In genomic region chr2:49961346-49961745, GRCh38 we compare ENCODE assay signal across 20 cellular contexts.
DNase-seq lines count a peak whose midpoint lies in the region; ATAC-seq and TF ChIP-seq lines count a peak whose summit lies in the region.
"Had no signal": no experiment of that assay in that cellular context is flagged by ENCODE, and none has a peak within 500 bp of the region (broad histone marks: within the 10 kb centered on the region; RNA-seq: fewer than 3 reads in every experiment).

No MANE protein-coding gene starts in this region.

- H3K4me3 ChIP-seq in GM23338 (no peak overlapping the region), neuron (ENCODE audit: low read length) (no peak overlapping the region), mammary epithelial cell (replicated peaks in 1 of 3; ENCODE audit: insufficient read depth in 1 of 3, low read depth in 2 of 3, low read length in 3 of 3) (no peak overlapping the region)
- H3K4me3 ChIP-seq: BLaER1 treated with 17β-estradiol and CSF1 and Interleukin-3, amounts not matched to agents 10 nM and 100 nM had no signal

- no peaks in the 10 kb centered on the region for H3K9me2 ChIP-seq in GM23338 (ENCODE audit: insufficient read depth)

- no peaks in the 10 kb centered on the region; the same call in 2 of the 3 replicates for H3K36me3 Mint-ChIP-seq in GM23338 (ENCODE audit: low read depth)
- H3K36me3 Mint-ChIP-seq in WTC11, result no peaks in the 10 kb centered on the region
- H3K36me3 Mint-ChIP-seq: CD14-positive monocyte had no signal

- H4K20me1 ChIP-seq in GM23338 (replicated peaks; ENCODE audit: insufficient read depth) (no peaks in the 10 kb centered on the region), mammary epithelial cell (ENCODE audit: insufficient read depth, low read length) (no peaks in the 10 kb centered on the region)
- H4K20me1 ChIP-seq: BLaER1 treated with 17β-estradiol and CSF1 and Interleukin-3, amounts not matched to agents 10 nM and 100 nM had no signal

- no peak overlapping the region for H3K9ac ChIP-seq in mammary epithelial cell (ENCODE audit: insufficient read depth, low read length)
- H3K9ac ChIP-seq: BLaER1 treated with 17β-estradiol and CSF1 and Interleukin-3, amounts not matched to agents 10 nM and 100 nM had no signal

- peaks cover 26% of the 10 kb centered on the region for H3K4me1 ChIP-seq in GM23338 (ENCODE audit: insufficient read depth)
- peaks cover 34% of the 10 kb centered on the region for H3K4me1 ChIP-seq in neuron (ENCODE audit: insufficient read depth, low read length)
- H3K4me1 ChIP-seq in mammary epithelial cell (ENCODE audit: insufficient read depth, low read length), result no peaks in the 10 kb centered on the region
- H3K4me1 ChIP-seq: BE2C had no signal

- H3K27me3 Mint-ChIP-seq in GM23338 (ENCODE audit: insufficient read depth, low read depth, poor library complexity), result no peaks in the 10 kb centered on the region
- H3K27me3 Mint-ChIP-seq in WTC11 (ENCODE audit: low read depth), result peaks cover 6% of the 10 kb centered on the region
- H3K27me3 Mint-ChIP-seq: CD4-positive, alpha-beta T cell; CD8-positive, alpha-beta memory T cell had no signal

- H3K9me3 Mint-ChIP-seq in GM23338, result no peaks in the 10 kb centered on the region
- no peaks in the 10 kb centered on the region for H3K9me3 Mint-ChIP-seq in WTC11
- H3K9me3 Mint-ChIP-seq: CD4-positive, alpha-beta T cell had no signal

- H3K4me2 ChIP-seq in GM23338, result no peak overlapping the region
- H3K4me2 ChIP-seq in mammary epithelial cell (ENCODE audit: insufficient read depth, low read depth, low read length), result no peak overlapping the region
- H3K4me2 ChIP-seq: BLaER1 treated with 17β-estradiol and CSF1 and Interleukin-3, amounts not matched to agents 10 nM and 100 nM had no signal

- no TSS peak for BruUV-seq in mammary epithelial cell (replicated peaks; lab: Mats Ljungman, UMichigan)

- no peaks in the 10 kb centered on the region for H3K79me2 ChIP-seq in GM23338 (replicated peaks; ENCODE audit: insufficient read depth)
- H3K79me2 ChIP-seq in mammary epithelial cell (ENCODE audit: insufficient read depth, low read length), result no peaks in the 10 kb centered on the region

- no peak for ATAC-seq in GM23338
- no peak for ATAC-seq in WTC11
- ATAC-seq: HCT116 had no signal

- intact Hi-C loops in mammary epithelial cell (cut with micrococcal nuclease), result no loop called here

- no peak overlapping the region for H3K27ac ChIP-seq in GM23338 (ENCODE audit: low read depth)
- H3K27ac ChIP-seq in mammary epithelial cell (ENCODE audit: insufficient read depth, low read depth, low read length), result no peak overlapping the region
- H3K27ac ChIP-seq: 22Rv1; BLaER1 treated with 17β-estradiol and CSF1 and Interleukin-3, amounts not matched to agents 10 nM and 100 nM had no signal

- H3K36me3 ChIP-seq in GM23338 (ENCODE audit: insufficient read depth) (no peaks in the 10 kb centered on the region), neuron (ENCODE audit: insufficient read depth, low read length) (no peaks in the 10 kb centered on the region), mammary epithelial cell (ENCODE audit: insufficient read depth, low read length) (no peaks in the 10 kb centered on the region)
- H3K36me3 ChIP-seq: BE2C; BLaER1 treated with 17β-estradiol and CSF1 and Interleukin-3, amounts not matched to agents 10 nM and 100 nM had no signal

- no peaks in the 10 kb centered on the region for H3F3A ChIP-seq in GM23338 (replicated peaks; ENCODE audit: low read depth)

- H2AFZ ChIP-seq in GM23338 (no peak overlapping the region), neuron (ENCODE audit: low read depth, low read length) (peak overlapping the region; percentile 29), mammary epithelial cell (ENCODE audit: low read depth, low read length) (no peak overlapping the region)

- H3K4me3 Mint-ChIP-seq in GM23338 (no peak overlapping the region), WTC11 (no peak overlapping the region)
- H3K4me3 Mint-ChIP-seq: CD14-positive monocyte; CD4-positive, alpha-beta T cell; CD8-positive, alpha-beta memory T cell had no signal

- H3K9me3 ChIP-seq in neuron (ENCODE audit: low read length) (no peaks in the 10 kb centered on the region), mammary epithelial cell (replicated peaks; ENCODE audit: insufficient read depth, low read length) (no peaks in the 10 kb centered on the region)
- H3K9me3 ChIP-seq: BE2C; BLaER1 treated with 17β-estradiol and CSF1 and Interleukin-3, amounts not matched to agents 10 nM and 100 nM had no signal

- in situ Hi-C loops in mammary epithelial cell (cut with MboI; ENCODE audit: low sequenced_read_pairs in 2 of 2), result no loop called here

- DNase-seq in NCI-H82 (lab: John Stamatoyannopoulos, UW), result peak; percentile 9
- no peak for DNase-seq in NCI-H82 treated with DMSO at 0.1 percent for 48 hours (lab: John Stamatoyannopoulos, UW; ENCODE audit: unreplicated experiment)
- DNase-seq in GM23338 (ENCODE audit: low spot score), result no peak
- DNase-seq in WTC11 (ENCODE audit: low spot score), result no peak
- no peak for DNase-seq in NCI-H1417 (lab: John Stamatoyannopoulos, UW)
- no peak for DNase-seq in mammary epithelial cell
- no peak for DNase-seq in NCI-H1694 (lab: John Stamatoyannopoulos, UW)
- DNase-seq: ACHN; AML-193; BE2C; CD4-positive, alpha-beta T cell; CD8-positive, alpha-beta memory T cell; DMS53; DND-41; H7 had no signal

- H3K4me1 Mint-ChIP-seq in GM23338 (peaks cover 26% of the 10 kb centered on the region), WTC11 (peaks cover 26% of the 10 kb centered on the region)
- H3K4me1 Mint-ChIP-seq: CD8-positive, alpha-beta memory T cell had no signal

- CTCF ChIA-PET in WTC11 (lab: Charles Lee) (interaction anchor here (1.4 kb wide), 1 partner anchor 182 kb away, joined by 5 read pairs; no protein-coding TSS in a partner anchor), mammary epithelial cell (lab: Charles Lee; ENCODE audit: low non-redundant PET) (no interaction called here)

- dilution Hi-C loops in mammary epithelial cell (cut with HindIII; ENCODE audit: low sequenced_read_pairs), result no loop called here

- 0 out of 2 replicates have a peak overlapping the region, but pooled peaks have one; percentile 0 for H3K27ac Mint-ChIP-seq in GM23338
- H3K27ac Mint-ChIP-seq in WTC11, result peak overlapping the region; percentile 69
- H3K27ac Mint-ChIP-seq: CD4-positive, alpha-beta T cell; CD8-positive, alpha-beta memory T cell had no signal

- POLR2A ChIA-PET in WTC11 (lab: Charles Lee), result no interaction called here

- H3K27me3 ChIP-seq in GM23338 (ENCODE audit: insufficient read depth) (no peaks in the 10 kb centered on the region), neuron (ENCODE audit: insufficient read depth, low read length) (no peaks in the 10 kb centered on the region), mammary epithelial cell (ENCODE audit: insufficient read depth, low read length) (peaks cover 3% of the 10 kb centered on the region)
- H3K27me3 ChIP-seq: BE2C; BLaER1 treated with 17β-estradiol and CSF1 and Interleukin-3, amounts not matched to agents 10 nM and 100 nM had no signal

- 80% methylated on average over 2 of the region's 2 CpGs for WGBS in mammary epithelial cell (ENCODE audit: low coverage, missing lambda C conversion rate)

- no peak for TF ChIP-seq CTCF in GM23338 (conservative IDR thresholded peaks at IDR 0.05; ENCODE audit: low read depth in 2 of 2)
- TF ChIP-seq CTCF in WTC11 (IDR thresholded peaks at IDR 0.05), result no peak
- TF ChIP-seq CTCF in mammary epithelial cell (conservative IDR thresholded peaks at IDR 0.05 in 1 of 2, IDR thresholded peaks at IDR 0.05 in 1 of 2; ENCODE audit: extremely low read depth in 1 of 2, insufficient read depth in 1 of 2, low read depth in 1 of 2, low read length in 2 of 2), result no peak

TF ChIP-seq in GM23338, 12 proteins besides CTCF, POLR2A, EP300 and RAD21:
- no peak for TF ChIP-seq ZNF331 (CRISPR knock-in tag; IDR thresholded peaks at IDR 0.05; ENCODE audit: low read depth)

TF ChIP-seq in WTC11, 78 proteins besides CTCF, POLR2A, EP300 and RAD21 (continues in another document):
- TF ChIP-seq ATF6 (CRISPR knock-in tag; IDR thresholded peaks at IDR 0.05) (no peak), ZNF138 (CRISPR knock-in tag; conservative IDR thresholded peaks at IDR 0.05) (no peak), PRDM15 (CRISPR knock-in tag; IDR thresholded peaks at IDR 0.05) (no peak)
